In the genomic region with DNA sequence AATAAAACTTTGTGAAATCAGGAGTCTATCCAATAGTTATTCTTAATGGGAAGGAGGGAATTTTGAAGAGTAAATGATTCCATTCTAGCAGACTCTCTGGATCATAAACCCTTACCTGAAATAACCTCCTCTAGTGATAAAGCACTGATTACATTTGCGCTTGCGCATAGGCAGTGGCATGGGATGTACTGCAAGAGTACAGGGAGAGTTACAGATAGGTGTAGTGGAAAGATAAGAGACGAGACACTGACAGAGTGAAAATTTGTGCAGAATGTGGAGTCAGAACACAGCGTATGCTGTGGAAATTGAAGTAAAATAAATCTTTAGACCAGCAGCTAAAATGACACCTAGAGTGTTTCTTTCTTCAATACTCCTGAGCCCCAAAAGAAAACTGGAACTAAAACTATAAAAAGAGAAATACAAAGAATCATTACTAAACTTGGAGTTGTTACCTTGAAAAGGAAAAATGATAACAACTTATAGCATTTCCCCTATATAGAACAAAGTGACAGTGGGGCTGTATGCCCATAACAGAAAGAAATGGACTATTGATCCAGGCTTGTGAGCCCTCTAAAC, we compare ENCODE assay signal across 19 cellular contexts.
A peak's percentile ranks its signal among the peaks of the same experiment; 100 is the strongest.
DNase-seq lines count a peak whose midpoint lies in the region; ATAC-seq and TF ChIP-seq lines count a peak whose summit lies in the region.
"Had no signal": no experiment of that assay in that cellular context is flagged by ENCODE, and none has a peak within 500 bp of the region (broad histone marks: within the 10 kb centered on the region; RNA-seq: fewer than 3 reads in every experiment).

No MANE protein-coding gene starts in this region.

- peaks cover 9 to 16% of the 10 kb centered on the region in 2 donors for H3K9me3 Mint-ChIP-seq in activated T-cell treated with anti-CD3 and anti-CD28 coated beads, Interleukin-2, amount 50 U/mL, for 72 hours

- H3K4me3 ChIP-seq in mucosa of descending colon = no peak overlapping the region
- no peak overlapping the region for H3K4me3 ChIP-seq in gastrocnemius medialis
- H3K4me3 ChIP-seq: BLaER1, GM12878, Peyer's patch, SJSA1 had no signal

- intact Hi-C loops in mucosa of descending colon (cut with DNase I, micrococcal nuclease) (no loop called here), gastrocnemius medialis (cut with DNase I; ENCODE audit: low total_unique reads) (no loop called here)

- no peaks in the 10 kb centered on the region for H3K4me1 Mint-ChIP-seq in activated T-cell treated with anti-CD3 and anti-CD28 coated beads, Interleukin-2, amount 50 U/mL, for 72 hours (ENCODE audit: low read depth)
- H3K4me1 Mint-ChIP-seq: CD4-positive, alpha-beta memory T cell had no signal

- no peak overlapping the region for H3K4me3 Mint-ChIP-seq in activated T-cell treated with anti-CD3 and anti-CD28 coated beads, Interleukin-2, amount 50 U/mL, for 72 hours
- H3K4me3 Mint-ChIP-seq: CD4-positive, alpha-beta memory T cell had no signal

- no peak for TF ChIP-seq POLR2A in gastrocnemius medialis (IDR thresholded peaks at IDR 0.05)

- H3K27me3 ChIP-seq in gastrocnemius medialis = no peaks in the 10 kb centered on the region
- H3K27me3 ChIP-seq: BLaER1, Peyer's patch, SJSA1 had no signal

- no peaks in the 10 kb centered on the region for H3K9me3 ChIP-seq in mucosa of descending colon
- no peaks in the 10 kb centered on the region for H3K9me3 ChIP-seq in gastrocnemius medialis
- H3K9me3 ChIP-seq: Peyer's patch had no signal

- H3K27ac ChIP-seq in gastrocnemius medialis = no peak overlapping the region
- H3K27ac ChIP-seq: BLaER1, Peyer's patch, SJSA1 had no signal

- H3K4me1 ChIP-seq in mucosa of descending colon (ENCODE audit: low read depth) = peaks cover 7% of the 10 kb centered on the region
- H3K4me1 ChIP-seq in gastrocnemius medialis = no peaks in the 10 kb centered on the region
- H3K4me1 ChIP-seq: BLaER1, Peyer's patch, SJSA1 had no signal

- in situ Hi-C loops in gastrocnemius medialis (cut with MboI; ENCODE audit: low sequenced_read_pairs in 4 of 4) = no loop called here

- H3K27me3 Mint-ChIP-seq in activated T-cell treated with anti-CD3 and anti-CD28 coated beads, Interleukin-2, amount 50 U/mL, for 72 hours (ENCODE audit: low read depth) = no peaks in the 10 kb centered on the region
- H3K27me3 Mint-ChIP-seq: CD4-positive, alpha-beta memory T cell had no signal

- TF ChIP-seq CTCF in mucosa of descending colon (IDR thresholded peaks at IDR 0.05) (no peak), gastrocnemius medialis (IDR thresholded peaks at IDR 0.05 in 4 of 5, conservative IDR thresholded peaks at IDR 0.05 in 1 of 5) (no peak)

- no peaks in the 10 kb centered on the region for H3K36me3 Mint-ChIP-seq in activated T-cell treated with anti-CD3 and anti-CD28 coated beads, Interleukin-2, amount 50 U/mL, for 72 hours (ENCODE audit: insufficient read depth in 2 of 2)
- H3K36me3 Mint-ChIP-seq: CD4-positive, alpha-beta memory T cell had no signal

- H3K36me3 ChIP-seq in mucosa of descending colon (ENCODE audit: low read depth) (no peaks in the 10 kb centered on the region), gastrocnemius medialis (no peaks in the 10 kb centered on the region)
- H3K36me3 ChIP-seq: BLaER1, Peyer's patch, SJSA1 had no signal

- no peak for DNase-seq in activated T-cell treated with anti-CD3 and anti-CD28 coated beads, Interleukin-2, amount 50 U/mL, for 72 hours
- no peak for DNase-seq in activated T-cell treated with anti-CD3 and anti-CD28 coated beads for 4 hours
- peak; percentile 21 for DNase-seq in amniotic epithelial cell (ENCODE audit: low read depth)
- peak in 1 of 3 donors; percentile 29 for DNase-seq in mucosa of descending colon
- no peak for DNase-seq in gastrocnemius medialis
- no peak for DNase-seq in medulla oblongata (ENCODE audit: extremely low spot score)
- no peak for DNase-seq in NCI-H1092 (lab: John Stamatoyannopoulos, UW)
- DNase-seq: Calu3; CD4-positive, alpha-beta memory T cell; GOT3; KG1; NCI-H1417 treated with DMSO at 0.1 percent for 48 hours; NCI-H187 treated with DMSO at 0.1 percent for 48 hours; NCI-H2227 treated with DMSO at 0.1 percent for 48 hours; NCI-H524; Peyer's patch had no signal

- peak overlapping the region; percentile 46 for H3K27ac Mint-ChIP-seq in activated T-cell treated with anti-CD3 and anti-CD28 coated beads, Interleukin-2, amount 50 U/mL, for 72 hours
- H3K27ac Mint-ChIP-seq: CD4-positive, alpha-beta memory T cell had no signal

- no peak for ATAC-seq in activated T-cell treated with anti-CD3 and anti-CD28 coated beads, Interleukin-2, amount 50 U/mL, for 72 hours (replicated peaks in 1 of 2)
- ATAC-seq in mucosa of descending colon (peak; percentile 96), gastrocnemius medialis (no peak)
- ATAC-seq: GM12878 had no signal
